ENCODE assay signal across 8 cellular contexts in genomic region chr2:25376750-25377621, GRCh38. TPM values are rescaled to one million over a fixed set of nuclear protein-coding genes. Genes with fewer than 3 reads are reported as not detected.
DNase-seq lines count a peak whose midpoint lies in the region; ATAC-seq, FAIRE-seq and TF ChIP-seq lines count a peak whose summit lies in the region.

No MANE protein-coding gene starts in this region.

- H3K27ac ChIP-seq in SK-N-MC (peak overlapping the region; percentile 51; the same call in 1 of the 2 replicates), pancreas (peak overlapping the region in 2 of 4 donors; percentile 45 to 59), thyroid gland (peak overlapping the region in 1 of 3 donors; percentile 15)

- no peaks in the 10 kb centered on the region for H3K9me3 Mint-ChIP-seq in activated naive CD4-positive, alpha-beta T cell treated with anti-CD3 and anti-CD28 coated beads, Interleukin-2, amount 50 U/mL, for 24 hours
- H3K9me3 Mint-ChIP-seq in glutamatergic neuron (ENCODE audit: unreplicated experiment), result peaks cover 11% of the 10 kb centered on the region

- H3K4me1 ChIP-seq in pancreas (peaks cover 5 to 11% (median 5%) of the 10 kb centered on the region in 3 donors), thyroid gland (peaks cover 8 to 23% of the 10 kb centered on the region in 2 donors)

- no peak for FAIRE-seq in pancreas (lab: Jason Lieb, UNC)

- H3K27me3 Mint-ChIP-seq in activated naive CD4-positive, alpha-beta T cell treated with anti-CD3 and anti-CD28 coated beads, Interleukin-2, amount 50 U/mL, for 24 hours, result no peaks in the 10 kb centered on the region
- H3K27me3 Mint-ChIP-seq in glutamatergic neuron (ENCODE audit: unreplicated experiment), result peaks cover 13% of the 10 kb centered on the region

- DNase-seq in NCI-H1048 (lab: John Stamatoyannopoulos, UW), result peak; percentile 71
- DNase-seq in SK-N-MC (ENCODE audit: low read depth, low spot score), result no peak
- DNase-seq in glutamatergic neuron, result peak; percentile 95
- peak; percentile 87 to 95 (median 91) for DNase-seq in pancreas
- DNase-seq in thyroid gland, result peak; percentile 90

- H3K9ac ChIP-seq in SK-N-MC (ENCODE audit: insufficient read length), result peak overlapping the region; percentile 48

- peak overlapping the region; percentile 77 for H3K4me3 Mint-ChIP-seq in activated naive CD4-positive, alpha-beta T cell treated with anti-CD3 and anti-CD28 coated beads, Interleukin-2, amount 50 U/mL, for 24 hours
- H3K4me3 Mint-ChIP-seq in glutamatergic neuron (ENCODE audit: unreplicated experiment), result peak overlapping the region; percentile 54

- H3K4me1 Mint-ChIP-seq in activated naive CD4-positive, alpha-beta T cell treated with anti-CD3 and anti-CD28 coated beads, Interleukin-2, amount 50 U/mL, for 24 hours, result peaks cover 37% of the 10 kb centered on the region
- peaks cover 21% of the 10 kb centered on the region for H3K4me1 Mint-ChIP-seq in glutamatergic neuron (ENCODE audit: low read depth, unreplicated experiment)

- peak; percentile 90 for ATAC-seq in HG02623 (IDR thresholded peaks at IDR 0.05; ENCODE audit: unreplicated experiment)
- peak; percentile 87 to 94 (median 90) for ATAC-seq in pancreas

- TF ChIP-seq POLR2A in thyroid gland (IDR thresholded peaks at IDR 0.05), result peak in 1 of 2 donors; percentile 3

- H3K36me3 Mint-ChIP-seq in activated naive CD4-positive, alpha-beta T cell treated with anti-CD3 and anti-CD28 coated beads, Interleukin-2, amount 50 U/mL, for 24 hours, result peaks cover 1% of the 10 kb centered on the region
- no peaks in the 10 kb centered on the region for H3K36me3 Mint-ChIP-seq in glutamatergic neuron (ENCODE audit: unreplicated experiment)

- intact Hi-C loops in pancreas (cut with DNase I), result loop anchor here in 1 of 3 donors (10.0 kb wide), 1 partner anchor 148 kb away; no protein-coding TSS in a partner anchor
- intact Hi-C loops in thyroid gland (cut with DNase I), result loop anchor here (10.0 kb wide), 1 partner anchor 148 kb away; no protein-coding TSS in a partner anchor

- TF ChIP-seq CTCF in GM12872 (IDR thresholded peaks at IDR 0.05; ENCODE audit: insufficient read depth, low read depth, low read length), result peak; percentile 89
- peak; percentile 99 for TF ChIP-seq CTCF in glutamatergic neuron (IDR thresholded peaks at IDR 0.05; ENCODE audit: partially characterized antibody, unreplicated experiment)
- peak; percentile 94 to 99 (median 98) for TF ChIP-seq CTCF in pancreas (IDR thresholded peaks at IDR 0.05)
- peak; percentile 32 to 97 (median 91) for TF ChIP-seq CTCF in thyroid gland (IDR thresholded peaks at IDR 0.05)

- WGBS in pancreas, 2 donors, result 13 to 16% methylated on average over 52 of the region's 52 CpGs
- 6 to 17% methylated on average over 27 to 34 of the region's 52 CpGs for WGBS in thyroid gland, 2 donors

- H3K4me3 ChIP-seq in SK-N-MC, result peak overlapping the region; percentile 68
- H3K4me3 ChIP-seq in pancreas, result peak overlapping the region in 1 of 4 donors; percentile 24
- no peak overlapping the region for H3K4me3 ChIP-seq in thyroid gland (replicated peaks in 1 of 3)

- H3K36me3 ChIP-seq in SK-N-MC (ENCODE audit: insufficient read depth, low read length), result no peaks in the 10 kb centered on the region
- no peaks in the 10 kb centered on the region for H3K36me3 ChIP-seq in pancreas
- H3K36me3 ChIP-seq in thyroid gland, result no peaks in the 10 kb centered on the region

- H3K9me3 ChIP-seq in SK-N-MC (ENCODE audit: low read depth, low read length), result no peaks in the 10 kb centered on the region
- H3K9me3 ChIP-seq in pancreas, result no peaks in the 10 kb centered on the region
- no peaks in the 10 kb centered on the region for H3K9me3 ChIP-seq in thyroid gland

- H3K27me3 ChIP-seq in pancreas, result no peaks in the 10 kb centered on the region
- H3K27me3 ChIP-seq in thyroid gland, result no peaks in the 10 kb centered on the region

- peak overlapping the region; percentile 99 for H3K27ac Mint-ChIP-seq in activated naive CD4-positive, alpha-beta T cell treated with anti-CD3 and anti-CD28 coated beads, Interleukin-2, amount 50 U/mL, for 24 hours
- H3K27ac Mint-ChIP-seq in glutamatergic neuron (ENCODE audit: unreplicated experiment), result peak overlapping the region; percentile 15

RNA-seq across cellular contexts. Expression of gene DNMT3A, which starts 35.3 kb away (rescaled TPM):
- total RNA-seq in glutamatergic neuron (ENCODE audit: unreplicated experiment), result 175 TPM
- total RNA-seq in pancreas, result 10 to 100 TPM; 13.7 to 30.9 (median 17.5) TPM
- polyA plus RNA-seq in pancreas, result 10 to 100 TPM; 10.3 to 19.1 TPM
- 10 to 100 TPM; 17.3 to 40.9 (median 18.8) TPM for total RNA-seq in thyroid gland
